In the genomic region with DNA sequence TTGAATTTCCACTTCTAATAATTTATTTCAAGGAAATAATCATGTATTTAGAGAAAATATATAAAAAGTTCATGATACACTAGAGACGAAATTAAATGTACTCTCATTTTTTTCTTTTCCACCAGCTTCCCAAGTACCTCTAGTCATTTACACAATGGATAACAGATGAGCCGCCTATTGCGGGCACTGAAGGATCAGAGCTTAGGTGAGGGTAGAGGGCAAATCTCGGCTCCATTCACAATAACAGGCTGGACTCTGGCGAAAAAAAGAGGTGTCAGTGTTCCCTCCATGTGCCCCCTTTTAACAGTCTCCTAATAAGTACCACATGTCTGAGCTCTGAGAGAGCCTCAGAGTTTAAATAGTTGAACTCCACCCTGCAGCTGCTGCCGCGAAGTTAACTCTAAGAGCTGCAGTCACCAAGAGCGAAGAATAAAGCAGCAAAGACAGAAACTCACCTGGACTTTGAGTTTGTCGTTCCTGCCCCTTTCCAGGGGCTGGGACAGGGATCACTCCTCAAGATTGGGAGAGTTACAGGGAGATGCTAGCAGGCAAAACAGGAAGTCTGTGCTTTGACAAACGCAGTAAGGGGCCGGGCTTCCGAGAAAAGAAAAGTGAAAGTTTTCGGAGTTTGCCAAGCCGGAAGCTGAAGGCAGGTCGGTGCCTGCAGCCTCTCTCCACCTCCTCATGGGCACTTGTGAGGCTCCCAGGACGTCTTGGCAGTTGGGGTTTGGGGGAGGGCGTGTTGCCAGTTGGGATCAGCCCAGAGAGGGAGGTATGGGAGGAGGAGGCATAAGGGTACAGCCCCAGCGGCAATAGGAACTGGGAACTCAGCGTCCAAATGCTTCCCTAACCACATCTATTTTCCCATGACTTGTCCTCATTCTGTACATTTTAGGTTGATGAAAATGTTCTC, we compare ENCODE assay signal across 8 cellular contexts. TPM values are rescaled to one million over a fixed set of nuclear protein-coding genes. Genes with fewer than 3 reads are reported as not detected.
A peak's percentile ranks its signal among the peaks of the same experiment; 100 is the strongest.
DNase-seq lines count a peak whose midpoint lies in the region; ATAC-seq, FAIRE-seq and TF ChIP-seq lines count a peak whose summit lies in the region.

A gene (minus strand): TSS at position 566 of the 913 bp plus-strand sequence. CDS start 3,057 bp downstream, outside the sequence.

- H3K9ac ChIP-seq in H9 (ENCODE audit: extremely low read depth, insufficient read length, low read length) (no peak within 1 kb of the TSS), MM.1S (ENCODE audit: low read length) (peak within 1 kb of the TSS; percentile 34; the same call in 1 of the 2 replicates), keratinocyte (ENCODE audit: control insufficient read depth, extremely low read depth, insufficient read depth, low read length) (peak within 1 kb of the TSS; percentile 75)

- CTCF ChIA-PET in activated B cell treated with CpG ODN at 0.5 μM for 24 hours (lab: Charles Lee): interaction anchor here (1.0 to 3.0 kb wide), 3 partner anchors 10 to 153 kb away, joined by 3 to 17 read pairs (median 5); no protein-coding TSS in a partner anchor

- H3K4ac ChIP-seq in H9 (ENCODE audit: low read depth, low read length): no peak within 1 kb of the TSS

- H2BK120ac ChIP-seq in H9 (ENCODE audit: low read depth, low read length, poor library complexity, severe bottlenecking): no peak within 1 kb of the TSS

- peaks cover 6% of the 10 kb centered on the region for H3K23me2 ChIP-seq in H9 (ENCODE audit: insufficient read length, low read depth, low read length, poor library complexity, severe bottlenecking)

- TF ChIP-seq CTCF in H9 (conservative IDR thresholded peaks at IDR 0.05) (no peak), MM.1S (IDR thresholded peaks at IDR 0.05; ENCODE audit: low read length) (no peak), activated B cell treated with CpG ODN at 0.5 μM for 24 hours (IDR thresholded peaks at IDR 0.05) (no peak), keratinocyte (optimal IDR thresholded peaks at IDR 0.05 in 1 of 3, IDR thresholded peaks at IDR 0.05 in 1 of 3, conservative IDR thresholded peaks at IDR 0.05 in 1 of 3; ENCODE audit: extremely low read depth in 1 of 3, insufficient read depth in 2 of 3, low read length in 3 of 3) (no peak)

- no peak within 1 kb of the TSS for H3K56ac ChIP-seq in H9 (ENCODE audit: insufficient read length, low read depth, low read length)

- no peaks in the 10 kb centered on the region for H3K27me3 ChIP-seq in H9 (ENCODE audit: insufficient read depth, low read length)
- H3K27me3 ChIP-seq in MM.1S (replicated peaks; ENCODE audit: insufficient read depth, low read length): no peaks in the 10 kb centered on the region
- no peaks in the 10 kb centered on the region for H3K27me3 ChIP-seq in keratinocyte (ENCODE audit: control insufficient read depth, extremely low read depth, insufficient read depth, low read length)

- no peaks in the 10 kb centered on the region for H3K9me2 ChIP-seq in MM.1S (replicated peaks; ENCODE audit: insufficient read depth, low read length)

- peak within 1 kb of the TSS; percentile 67 to 83 for H3K4me3 Mint-ChIP-seq in H9
- H3K4me3 Mint-ChIP-seq in activated B cell treated with CpG ODN at 0.5 μM for 24 hours: peak within 1 kb of the TSS; percentile 96

- no peaks in the 10 kb centered on the region for H3K4me1 ChIP-seq in H9 (ENCODE audit: insufficient read depth, low read length)
- H3K4me1 ChIP-seq in MM.1S (ENCODE audit: low read length): peaks cover 7% of the 10 kb centered on the region
- peaks cover 33% of the 10 kb centered on the region for H3K4me1 ChIP-seq in keratinocyte (ENCODE audit: control insufficient read depth, extremely low read depth, insufficient read depth, low read length)

- H3K36me3 ChIP-seq in MM.1S (replicated peaks; ENCODE audit: insufficient read depth, low read length) (0 out of 2 replicates have a peak, but pooled peaks cover 3% of the 10 kb centered on the region), keratinocyte (ENCODE audit: control insufficient read depth in 2 of 2, extremely low read depth in 1 of 2, insufficient read depth in 2 of 2, low read length in 2 of 2) (peaks cover 0 to under 1% of the 10 kb centered on the region in 2 experiments)

- H4K20me1 ChIP-seq in H9 (ENCODE audit: control insufficient read depth, insufficient read depth, insufficient read length) (no peaks in the 10 kb centered on the region), MM.1S (ENCODE audit: insufficient read depth, low read length) (no peaks in the 10 kb centered on the region), keratinocyte (ENCODE audit: control insufficient read depth, extremely low read depth, insufficient read depth, low read length) (no peaks in the 10 kb centered on the region)

- H3K4me1 Mint-ChIP-seq in H9 (peaks cover 9 to 10% of the 10 kb centered on the region in 2 experiments), activated B cell treated with CpG ODN at 0.5 μM for 24 hours (peaks cover 90% of the 10 kb centered on the region)

- H2BK5ac ChIP-seq in H9 (ENCODE audit: insufficient read length, low read length): no peak within 1 kb of the TSS

- H3K27ac ChIP-seq in H9 (ENCODE audit: insufficient read length, low read depth, low read length) (no peak within 1 kb of the TSS), MM.1S (ENCODE audit: low read length) (no peak within 1 kb of the TSS), keratinocyte (ENCODE audit: control insufficient read depth, insufficient read depth, low read length) (peak within 1 kb of the TSS; percentile 27)

- H3K27me3 Mint-ChIP-seq in H9 (ENCODE audit: low read depth) (no peaks in the 10 kb centered on the region), activated B cell treated with CpG ODN at 0.5 μM for 24 hours (no peaks in the 10 kb centered on the region)

- FAIRE-seq in keratinocyte (lab: Jason Lieb, UNC): peak; percentile 97

- H3F3A ChIP-seq in MM.1S (ENCODE audit: insufficient read depth, low read length): no peaks in the 10 kb centered on the region

- no peak within 1 kb of the TSS for H2BK15ac ChIP-seq in H9 (ENCODE audit: low read depth, low read length)

- no peak within 1 kb of the TSS for H2AK5ac ChIP-seq in H9 (ENCODE audit: insufficient read length, low read length)

- H3K9me3 Mint-ChIP-seq in H9 (no peaks in the 10 kb centered on the region), activated B cell treated with CpG ODN at 0.5 μM for 24 hours (no peaks in the 10 kb centered on the region)

- no peak within 1 kb of the TSS for H4K91ac ChIP-seq in H9 (ENCODE audit: insufficient read length, low read depth, low read length)

- H3T11ph ChIP-seq in H9 (ENCODE audit: low read length): no peak within 1 kb of the TSS

- H3K23ac ChIP-seq in H9 (ENCODE audit: insufficient read length, low read depth, low read length): no peak within 1 kb of the TSS

- DNase-seq in GM03348 (ENCODE audit: low spot score) (peak; percentile 89), H9 (peak; percentile 75), MM.1S (peak; percentile 88), activated B cell treated with CpG ODN at 0.5 μM for 24 hours (peak; percentile 61), keratinocyte (ENCODE audit: low read depth, low spot score) (peak; percentile 98), SK-N-DZ (ENCODE audit: low spot score) (no peak)
- peak; percentile 79 for DNase-seq in central memory CD4-positive, alpha-beta T cell
- DNase-seq in stimulated activated CD4-positive, alpha-beta T cell treated with anti-CD3 and anti-CD28 coated beads, Interleukin-15, amount 100 ng/mL, for 1 hour (ENCODE audit: low read depth in 1 of 2, low spot score in 1 of 2): peak; percentile 39 to 53

- H3K79me2 ChIP-seq in H9 (ENCODE audit: insufficient read depth, low read length) (no peaks in the 10 kb centered on the region), MM.1S (ENCODE audit: low read length) (no peaks in the 10 kb centered on the region), keratinocyte (ENCODE audit: control insufficient read depth, insufficient read depth, low read length) (peaks cover 11% of the 10 kb centered on the region)

- no peak within 1 kb of the TSS for H4K8ac ChIP-seq in H9 (replicated peaks; ENCODE audit: insufficient read length, low read depth, low read length)

- H3K4me2 ChIP-seq in H9 (ENCODE audit: insufficient read depth, insufficient read length, low read length) (peak within 1 kb of the TSS; percentile 63), MM.1S (ENCODE audit: low read depth, low read length) (peak within 1 kb of the TSS; percentile 69), keratinocyte (ENCODE audit: control insufficient read depth, extremely low read depth, insufficient read depth, low read depth, low read length) (peak within 1 kb of the TSS; percentile 75)

- H2AFZ ChIP-seq in H9 (ENCODE audit: low read length) (peak within 1 kb of the TSS; percentile 5), MM.1S (ENCODE audit: low read length) (peak within 1 kb of the TSS; percentile 75), keratinocyte (ENCODE audit: control insufficient read depth, low read length) (peak within 1 kb of the TSS; percentile 90)

- H3K27ac Mint-ChIP-seq in H9 (peak within 1 kb of the TSS; percentile 80 to 92 (median 89)), activated B cell treated with CpG ODN at 0.5 μM for 24 hours (peak within 1 kb of the TSS; percentile 97)

- dilution Hi-C loops in keratinocyte (cut with MboI; ENCODE audit: extremely low pct_ligation_motif_present, low sequenced_read_pairs): no loop called here

- H3K9me1 ChIP-seq in keratinocyte (ENCODE audit: control insufficient read depth, extremely low read depth, insufficient read depth, low read length): no peaks in the 10 kb centered on the region

- POLR2A ChIA-PET in activated B cell treated with CpG ODN at 0.5 μM for 24 hours (lab: Charles Lee): interaction anchor here (0.6 to 7.9 kb wide), 17 partner anchors 7 to 579 kb away, joined by 3 to 183 read pairs (median 5); a partner anchor contains a TSS

- no peak within 1 kb of the TSS for H4K5ac ChIP-seq in H9 (ENCODE audit: insufficient read length, low read depth, low read length)

- H3K36me3 Mint-ChIP-seq in H9 (ENCODE audit: insufficient read depth in 1 of 3, low read depth in 3 of 3) (peaks cover 0 to 9% (median 0%) of the 10 kb centered on the region in 3 experiments; a peak in 1 of 7 replicates), activated B cell treated with CpG ODN at 0.5 μM for 24 hours (ENCODE audit: low read depth) (peaks cover 39% of the 10 kb centered on the region)

- H2BK12ac ChIP-seq in H9 (ENCODE audit: insufficient read length, low read depth, low read length): no peak within 1 kb of the TSS

- H3K14ac ChIP-seq in H9 (ENCODE audit: insufficient read depth, low read length): no peak within 1 kb of the TSS; the same call in 1 of the 2 replicates

- no peaks in the 10 kb centered on the region for H3K79me1 ChIP-seq in H9 (ENCODE audit: insufficient read depth, low read depth, low read length, poor library complexity, severe bottlenecking)

- no peak within 1 kb of the TSS for H3K18ac ChIP-seq in H9 (ENCODE audit: insufficient read length, low read depth, low read length)

- intact Hi-C loops in activated B cell treated with CpG ODN at 0.5 μM for 24 hours (cut with micrococcal nuclease): loop anchor here (1.0 kb wide), 1 partner anchor 14 kb away; no protein-coding TSS in a partner anchor

- H3K4me3 ChIP-seq in MM.1S (ENCODE audit: low read length) (peak within 1 kb of the TSS; percentile 76), keratinocyte (ENCODE audit: control insufficient read depth in 2 of 3, extremely low read depth in 1 of 3, insufficient read depth in 2 of 3, low read depth in 1 of 3, low read length in 3 of 3) (peak within 1 kb of the TSS; percentile 72 to 85 (median 84))

- ATAC-seq in activated B cell treated with CpG ODN at 0.5 μM for 24 hours (ENCODE audit: low read depth): peak; percentile 73

- H3K9me3 ChIP-seq in H9 (ENCODE audit: control insufficient read depth, low read depth, low read length) (no peaks in the 10 kb centered on the region), MM.1S (replicated peaks; ENCODE audit: insufficient read depth, low read length) (no peaks in the 10 kb centered on the region), keratinocyte (ENCODE audit: control insufficient read depth, low read depth, low read length) (no peaks in the 10 kb centered on the region)

- H2BK20ac ChIP-seq in H9 (ENCODE audit: low read depth, low read length, poor library complexity, severe bottlenecking): no peak within 1 kb of the TSS

- no CpG with 5 or more reads among the region's 19 CpGs for WGBS in H9 (ENCODE audit: extremely low coverage, insufficient read length, low lambda C conversion rate)

RNA-seq across cellular contexts. Expression of the gene that starts here (rescaled TPM):
- total RNA-seq in H9 (2021) (2.9 and 3.7 TPM in 2 replicates), activated B cell treated with CpG ODN at 0.5 μM for 24 hours (139 and 147 TPM in 2 replicates)
- 23.9 to 32.3 TPM (median 26.5 TPM) in 3 replicates for polyA plus RNA-seq in keratinocyte
- 39.5 TPM for polyA plus RNA-seq in keratinocyte (2011; ENCODE audit: low read depth)
- 30.8 and 38.3 TPM in 2 replicates for polyA plus RNA-seq in keratinocyte (2011; cell fraction: cytosol; rRNA removed)
- 77.1 and 87.2 TPM in 2 replicates for polyA plus RNA-seq in keratinocyte (2011; cell fraction: nucleus; rRNA removed)
- 8.5 and 43.5 TPM in 2 replicates for polyA plus RNA-seq in keratinocyte (2012; ENCODE audit: low replicate concordance)
- 28.6 to 58.0 TPM (median 51.7 TPM) in 3 replicates for polyA minus RNA-seq in keratinocyte
- 18.4 TPM for polyA minus RNA-seq in keratinocyte (2011; cell fraction: cytosol; rRNA and poly(A)+ RNA removed)
- polyA minus RNA-seq in keratinocyte (2011; cell fraction: nucleus; rRNA and poly(A)+ RNA removed): 18.3 and 51.0 TPM in 2 replicates
- polyA plus RNA-seq in SK-N-DZ (2014; cell fraction: cytosol; rRNA removed): not detected in 2 replicates
- polyA plus RNA-seq in SK-N-DZ (2014; cell fraction: nucleus; rRNA removed): not detected in 2 replicates

Comparison
In these comparisons a context has a peak if more than half of its experiments do, and no peak if none do; other contexts are left out.
1. RNA of the gene that starts here (total RNA-seq): 139 to 147 TPM in activated B cell treated with CpG ODN at 0.5 μM for 24 hours; 2.9 to 3.7 TPM in H9; every median in the first group is over 10 times any median in the second.
2. H2AFZ ChIP-seq: peak in every context shown above with its lines; median percentile 90 in keratinocyte; 75 in MM.1S; 5 in H9.
3. Peak in every context shown above with its lines, with median percentiles within 50 percentile points of each other: H3K4me2 ChIP-seq.